Comparison of ENCODE assay signal across 13 cellular contexts in the genomic region with DNA sequence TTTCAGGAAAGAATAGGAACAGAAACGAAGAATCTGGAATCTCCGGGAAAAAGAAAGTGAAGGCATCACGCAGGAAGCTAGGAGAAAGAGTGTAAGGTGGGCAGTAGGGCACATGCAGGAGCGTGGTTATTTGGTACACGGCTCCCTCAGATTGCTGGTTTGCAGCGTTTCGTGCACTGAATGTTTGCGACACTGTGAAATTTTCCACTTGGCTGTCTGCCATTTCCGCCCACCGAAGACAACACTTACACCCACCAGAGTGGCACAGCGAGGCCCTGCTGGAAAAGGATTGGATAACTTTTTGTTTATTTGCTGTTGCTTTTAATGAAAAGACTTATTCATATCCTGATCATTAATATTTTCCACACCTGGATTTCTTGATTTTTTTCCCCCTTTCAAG.
DNase-seq lines count a peak whose midpoint lies in the region; ATAC-seq and TF ChIP-seq lines count a peak whose summit lies in the region.
"Had no signal": no experiment of that assay in that cellular context is flagged by ENCODE, and none has a peak within 500 bp of the region (broad histone marks: within the 10 kb centered on the region; RNA-seq: fewer than 3 reads in every experiment).

No MANE protein-coding gene starts in this region.

- no TSS peak for BruUV-seq in MCF 10A (replicated peaks; lab: Mats Ljungman, UMichigan)

- CTCF ChIA-PET in MCF 10A (lab: Yijun Ruan, JAX) = no interaction called here

- DNase-seq in activated CD4-positive, alpha-beta T cell treated with anti-CD3 and anti-CD28 coated beads, Interleukin-2, amount 10 ng/mL, durations not matched to agents 24 days and 14 days = peak; percentile 55
- peak in 1 of 2 donors; percentile 31 for DNase-seq in activated T-cell treated with anti-CD3 and anti-CD28 coated beads, Interleukin-2, amount 50 U/mL, for 72 hours
- DNase-seq in naive thymus-derived CD8-positive, alpha-beta T cell = peak in 6 of 10 donors; percentile 12 to 67 (median 34)
- DNase-seq in stimulated activated CD8-positive, alpha-beta memory T cell treated with anti-CD3 and anti-CD28 coated beads, Interleukin-7, amount 100 ng/mL, for 4 hours (ENCODE audit: low read depth in 2 of 2) = peak; percentile 59 to 67
- no peak for DNase-seq in MCF 10A (ENCODE audit: unreplicated experiment)
- DNase-seq in NOMO-1 treated with DMSO at 0.1 percent for 48 hours (lab: John Stamatoyannopoulos, UW; ENCODE audit: unreplicated experiment) = no peak
- DNase-seq: body of pancreas; Caco-2; NCI-H2081 treated with DMSO at 0.1 percent for 48 hours; NK-92 treated with Interleukin-12 subunit alpha and Interleukin-12 subunit beta, amount 100 ng/mL, for 24 hours; SJCRH30 had no signal

- intact Hi-C loops in activated CD4-positive, alpha-beta T cell treated with anti-CD3 and anti-CD28 coated beads, Interleukin-2, amount 10 ng/mL, durations not matched to agents 24 days and 14 days (cut with micrococcal nuclease) = loop anchor here (2.0 to 10.0 kb wide), 2 partner anchors 14 to 352 kb away; no protein-coding TSS in a partner anchor
- intact Hi-C loops in MCF 10A (cut with micrococcal nuclease) = no loop called here

- H3K27me3 Mint-ChIP-seq in activated CD4-positive, alpha-beta T cell treated with anti-CD3 and anti-CD28 coated beads, Interleukin-2, amount 10 ng/mL, durations not matched to agents 24 days and 14 days = no peaks in the 10 kb centered on the region
- H3K27me3 Mint-ChIP-seq in activated T-cell treated with anti-CD3 and anti-CD28 coated beads, Interleukin-2, amount 50 U/mL, for 72 hours (ENCODE audit: low read depth) = no peaks in the 10 kb centered on the region
- H3K27me3 Mint-ChIP-seq in naive thymus-derived CD8-positive, alpha-beta T cell = no peaks in the 10 kb centered on the region
- H3K27me3 Mint-ChIP-seq in MCF 10A (ENCODE audit: insufficient read depth, unreplicated experiment) = no peaks in the 10 kb centered on the region

- H3K4me3 Mint-ChIP-seq in activated CD4-positive, alpha-beta T cell treated with anti-CD3 and anti-CD28 coated beads, Interleukin-2, amount 10 ng/mL, durations not matched to agents 24 days and 14 days = peak overlapping the region; percentile 37
- peak overlapping the region; percentile 54 to 83 for H3K4me3 Mint-ChIP-seq in activated T-cell treated with anti-CD3 and anti-CD28 coated beads, Interleukin-2, amount 50 U/mL, for 72 hours
- peak overlapping the region; percentile 32 to 72 (median 58) for H3K4me3 Mint-ChIP-seq in naive thymus-derived CD8-positive, alpha-beta T cell
- H3K4me3 Mint-ChIP-seq in MCF 10A (ENCODE audit: unreplicated experiment) = no peak overlapping the region
- H3K4me3 Mint-ChIP-seq: neural progenitor cell had no signal

- H3K4me1 Mint-ChIP-seq in activated CD4-positive, alpha-beta T cell treated with anti-CD3 and anti-CD28 coated beads, Interleukin-2, amount 10 ng/mL, durations not matched to agents 24 days and 14 days = peaks cover 88% of the 10 kb centered on the region
- peaks cover 91% of the 10 kb centered on the region for H3K4me1 Mint-ChIP-seq in activated T-cell treated with anti-CD3 and anti-CD28 coated beads, Interleukin-2, amount 50 U/mL, for 72 hours (ENCODE audit: low read depth)
- H3K4me1 Mint-ChIP-seq in naive thymus-derived CD8-positive, alpha-beta T cell = peaks cover 39 to 88% (median 82%) of the 10 kb centered on the region in 4 donors
- peaks cover 8% of the 10 kb centered on the region for H3K4me1 Mint-ChIP-seq in MCF 10A (ENCODE audit: insufficient read depth, unreplicated experiment)
- H3K4me1 Mint-ChIP-seq: neural progenitor cell had no signal

- peak overlapping the region; percentile 68 for H3K27ac Mint-ChIP-seq in activated CD4-positive, alpha-beta T cell treated with anti-CD3 and anti-CD28 coated beads, Interleukin-2, amount 10 ng/mL, durations not matched to agents 24 days and 14 days
- peak overlapping the region; percentile 80 for H3K27ac Mint-ChIP-seq in activated T-cell treated with anti-CD3 and anti-CD28 coated beads, Interleukin-2, amount 50 U/mL, for 72 hours
- peak overlapping the region; percentile 57 to 90 (median 77) for H3K27ac Mint-ChIP-seq in naive thymus-derived CD8-positive, alpha-beta T cell
- no peak overlapping the region for H3K27ac Mint-ChIP-seq in MCF 10A (ENCODE audit: low read depth, unreplicated experiment)
- H3K27ac Mint-ChIP-seq: neural progenitor cell had no signal

- TF ChIP-seq CTCF in MCF 10A (IDR thresholded peaks at IDR 0.05; ENCODE audit: unreplicated experiment) = no peak

- H3K36me3 Mint-ChIP-seq in activated CD4-positive, alpha-beta T cell treated with anti-CD3 and anti-CD28 coated beads, Interleukin-2, amount 10 ng/mL, durations not matched to agents 24 days and 14 days (ENCODE audit: low read depth) = peaks cover 44% of the 10 kb centered on the region
- peaks cover 3 to 14% of the 10 kb centered on the region in 2 donors for H3K36me3 Mint-ChIP-seq in activated T-cell treated with anti-CD3 and anti-CD28 coated beads, Interleukin-2, amount 50 U/mL, for 72 hours (ENCODE audit: insufficient read depth in 2 of 2)
- H3K36me3 Mint-ChIP-seq in naive thymus-derived CD8-positive, alpha-beta T cell = no peaks in the 10 kb centered on the region
- H3K36me3 Mint-ChIP-seq in MCF 10A (ENCODE audit: insufficient read depth, unreplicated experiment) = no peaks in the 10 kb centered on the region

- POLR2A ChIA-PET in naive thymus-derived CD8-positive, alpha-beta T cell (lab: Charles Lee) = no interaction called here
- POLR2A ChIA-PET in MCF 10A (lab: Yijun Ruan, JAX) = interaction anchor here (1.0 kb wide), 1 partner anchor 10 kb away, joined by 3 read pairs; no protein-coding TSS in a partner anchor

- no peak for ATAC-seq in activated T-cell treated with anti-CD3 and anti-CD28 coated beads, Interleukin-2, amount 50 U/mL, for 72 hours (replicated peaks in 1 of 2)
- no peak for ATAC-seq in naive thymus-derived CD8-positive, alpha-beta T cell
- ATAC-seq in GM18868 (IDR thresholded peaks at IDR 0.05; ENCODE audit: unreplicated experiment) = no peak
- ATAC-seq: body of pancreas had no signal

- H3K9me3 Mint-ChIP-seq in activated CD4-positive, alpha-beta T cell treated with anti-CD3 and anti-CD28 coated beads, Interleukin-2, amount 10 ng/mL, durations not matched to agents 24 days and 14 days = no peaks in the 10 kb centered on the region
- H3K9me3 Mint-ChIP-seq in activated T-cell treated with anti-CD3 and anti-CD28 coated beads, Interleukin-2, amount 50 U/mL, for 72 hours = peaks cover 0 to 2% of the 10 kb centered on the region in 2 donors
- peaks cover 0 to 3% (median 0%) of the 10 kb centered on the region in 9 donors for H3K9me3 Mint-ChIP-seq in naive thymus-derived CD8-positive, alpha-beta T cell
- H3K9me3 Mint-ChIP-seq in MCF 10A (ENCODE audit: unreplicated experiment) = no peaks in the 10 kb centered on the region

Comparison
In these comparisons a context has a peak if more than half of its experiments do, and no peak if none do; other contexts are left out.
1. DNase-seq: peak in activated CD4-positive, alpha-beta T cell treated with anti-CD3 and anti-CD28 coated beads, Interleukin-2, amount 10 ng/mL, durations not matched to agents 24 days and 14 days (single experiment), naive thymus-derived CD8-positive, alpha-beta T cell (6 of 10) and stimulated activated CD8-positive, alpha-beta memory T cell treated with anti-CD3 and anti-CD28 coated beads, Interleukin-7, amount 100 ng/mL, for 4 hours (2 of 2); none in MCF 10A (single experiment) and NOMO-1 treated with DMSO at 0.1 percent for 48 hours (single experiment).